In the genomic region with DNA sequence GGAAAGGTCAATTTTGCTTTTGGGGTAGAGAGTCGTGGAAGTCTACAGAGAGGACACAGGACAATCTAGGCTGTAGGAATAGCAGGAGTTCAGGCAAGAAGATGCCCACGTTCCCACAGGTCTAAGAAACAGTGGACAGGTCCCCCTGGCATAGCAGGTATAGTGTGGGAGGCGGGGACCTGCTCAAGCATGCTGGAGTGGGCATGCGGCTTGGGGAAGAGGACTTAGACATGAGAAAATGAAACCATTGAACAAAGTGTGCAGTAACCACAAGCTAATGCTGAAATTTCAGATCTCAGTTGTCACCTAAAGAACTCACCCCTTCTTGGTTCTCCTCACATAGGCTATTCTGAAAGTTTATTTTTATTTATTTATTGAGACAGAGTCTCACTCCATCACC, we compare ENCODE assay signal across 15 cellular contexts.
DNase-seq lines count a peak whose midpoint lies in the region; ATAC-seq and TF ChIP-seq lines count a peak whose summit lies in the region.
"Had no signal": no experiment of that assay in that cellular context is flagged by ENCODE, and none has a peak within 500 bp of the region (broad histone marks: within the 10 kb centered on the region; RNA-seq: fewer than 3 reads in every experiment).

No MANE protein-coding gene starts in this region.

- ATAC-seq in GM18505 (IDR thresholded peaks at IDR 0.05; ENCODE audit: unreplicated experiment) (peak; percentile 77), HG02938 (IDR thresholded peaks at IDR 0.05; ENCODE audit: unreplicated experiment) (peak; percentile 64), IMR-90 (ENCODE audit: low read depth) (no peak)
- ATAC-seq: stimulated activated effector memory CD8-positive, alpha-beta T cell treated with anti-CD3 and anti-CD28 coated beads, Interleukin-12 subunit alpha, Interleukin-12 subunit beta, amount 100 ng/mL, for 72 hours had no signal

- no peak overlapping the region for H3K27ac Mint-ChIP-seq in Caco-2 (ENCODE audit: unreplicated experiment)
- H3K27ac Mint-ChIP-seq: activated CD4-positive, alpha-beta T cell treated with anti-CD3 and anti-CD28 coated beads, Interleukin-2, amount 10 ng/mL, durations not matched to agents 7 days and 5 days; B cell; neural progenitor cell; stimulated activated effector memory CD8-positive, alpha-beta T cell treated with anti-CD3 and anti-CD28 coated beads, Interleukin-12 subunit alpha, Interleukin-12 subunit beta, amount 100 ng/mL, for 72 hours had no signal

- peak overlapping the region; percentile 68 for H2AFZ ChIP-seq in IMR-90 (replicated peaks; ENCODE audit: low read length, poor library complexity)
- H2AFZ ChIP-seq: neural progenitor cell had no signal

- peak overlapping the region; percentile 38 for H3K18ac ChIP-seq in IMR-90 (ENCODE audit: low read depth, low read length)

- WGBS in IMR-90 (ENCODE audit: extremely low coverage in 2 of 2, insufficient read length in 1 of 2), 2 experiments = 100% methylated on average over 1 of the region's 4 CpGs; no CpG with 5 or more reads in 1 of the 2 experiments

- H3K27ac ChIP-seq in IMR-90 (ENCODE audit: insufficient read depth, low read length) = no peak overlapping the region

- no peaks in the 10 kb centered on the region for H3K9me3 Mint-ChIP-seq in Caco-2 (ENCODE audit: unreplicated experiment)
- H3K9me3 Mint-ChIP-seq: activated CD4-positive, alpha-beta T cell treated with anti-CD3 and anti-CD28 coated beads, Interleukin-2, amount 10 ng/mL, durations not matched to agents 7 days and 5 days; stimulated activated effector memory CD8-positive, alpha-beta T cell treated with anti-CD3 and anti-CD28 coated beads, Interleukin-12 subunit alpha, Interleukin-12 subunit beta, amount 100 ng/mL, for 72 hours had no signal

- no peaks in the 10 kb centered on the region for H4K20me1 ChIP-seq in IMR-90 (ENCODE audit: insufficient read depth, low read length)

- peak overlapping the region in 1 of 2 experiments; percentile 88; a peak in 3 of 4 replicates for H4K8ac ChIP-seq in IMR-90 (ENCODE audit: low read depth in 2 of 2, low read length in 2 of 2)

- H3K79me1 ChIP-seq in IMR-90 (ENCODE audit: low read depth in 1 of 2, low read length in 2 of 2) = no peaks in the 10 kb centered on the region

- H2AK5ac ChIP-seq in IMR-90 (ENCODE audit: low read depth, low read length) = peak overlapping the region; percentile 98

- no peaks in the 10 kb centered on the region for H3K4me1 Mint-ChIP-seq in Caco-2 (ENCODE audit: low read depth, unreplicated experiment)
- H3K4me1 Mint-ChIP-seq: activated CD4-positive, alpha-beta T cell treated with anti-CD3 and anti-CD28 coated beads, Interleukin-2, amount 10 ng/mL, durations not matched to agents 7 days and 5 days; B cell; stimulated activated effector memory CD8-positive, alpha-beta T cell treated with anti-CD3 and anti-CD28 coated beads, Interleukin-12 subunit alpha, Interleukin-12 subunit beta, amount 100 ng/mL, for 72 hours had no signal

- H3K4me3 ChIP-seq in IMR-90 (ENCODE audit: insufficient read depth, low read depth, low read length) = no peak overlapping the region
- H3K4me3 ChIP-seq in Caco-2 (ENCODE audit: low read depth, low read length) = no peak overlapping the region
- H3K4me3 ChIP-seq: neural progenitor cell had no signal

- dilution Hi-C loops in IMR-90 (cut with HindIII; ENCODE audit: low sequenced_read_pairs, unreplicated experiment) = no loop called here

- no peak overlapping the region; the same call in 1 of the 2 replicates for H4K5ac ChIP-seq in IMR-90 (ENCODE audit: low read depth, low read length)

- H3K27me3 ChIP-seq in IMR-90 (ENCODE audit: control insufficient read depth, insufficient read depth, low read length) = no peaks in the 10 kb centered on the region
- H3K27me3 ChIP-seq in Caco-2 (replicated peaks; ENCODE audit: control insufficient read depth, insufficient read depth, low read length) = no peaks in the 10 kb centered on the region; the same call in 1 of the 2 replicates
- H3K27me3 ChIP-seq: neural progenitor cell had no signal

- no peaks in the 10 kb centered on the region for H3K27me3 Mint-ChIP-seq in Caco-2 (ENCODE audit: insufficient read depth, unreplicated experiment)

- no peak for TF ChIP-seq CTCF in GM20000 (IDR thresholded peaks at IDR 0.05; ENCODE audit: extremely low read depth, missing control alignments)
- no peak for TF ChIP-seq CTCF in IMR-90 (conservative IDR thresholded peaks at IDR 0.05; ENCODE audit: low read depth, low read length)
- no peak for TF ChIP-seq CTCF in Caco-2 (IDR thresholded peaks at IDR 0.05; ENCODE audit: insufficient read depth in 1 of 2, low read depth in 1 of 2, low read length in 1 of 2, severe bottlenecking in 1 of 2, unreplicated experiment in 1 of 2)

- H3K36me3 Mint-ChIP-seq in Caco-2 (ENCODE audit: insufficient read depth, unreplicated experiment) = no peaks in the 10 kb centered on the region
- H3K36me3 Mint-ChIP-seq: neural progenitor cell; stimulated activated effector memory CD8-positive, alpha-beta T cell treated with anti-CD3 and anti-CD28 coated beads, Interleukin-12 subunit alpha, Interleukin-12 subunit beta, amount 100 ng/mL, for 72 hours had no signal

- no peaks in the 10 kb centered on the region for H3K9me3 ChIP-seq in IMR-90 (ENCODE audit: control insufficient read depth, insufficient read depth, low read length)
- H3K9me3 ChIP-seq in Caco-2 = no peaks in the 10 kb centered on the region

- H3K4ac ChIP-seq in IMR-90 (ENCODE audit: low read depth, low read length) = peak overlapping the region; percentile 97

- peak overlapping the region; percentile 100 for H2BK15ac ChIP-seq in IMR-90 (ENCODE audit: low read depth, low read length)

- H3K4me2 ChIP-seq in IMR-90 (ENCODE audit: low read depth, low read length) = no peak overlapping the region
- H3K4me2 ChIP-seq: neural progenitor cell had no signal

- CTCF ChIA-PET in IMR-90 (lab: Yijun Ruan, JAX) (no interaction called here), Caco-2 (lab: Charles Lee) (no interaction called here)

- intact Hi-C loops in IMR-90 (cut with micrococcal nuclease) = no loop called here
- intact Hi-C loops in Caco-2 (cut with micrococcal nuclease; ENCODE audit: unreplicated experiment) = no loop called here

- peak; percentile 50 for DNase-seq in GM20000 (ENCODE audit: low spot score)
- DNase-seq in IMR-90 = no peak
- no peak for DNase-seq in NCI-H1048 (lab: John Stamatoyannopoulos, UW)
- DNase-seq in Caco-2 = no peak
- no peak for DNase-seq in T-helper 1 cell
- DNase-seq in DMS153 (lab: John Stamatoyannopoulos, UW) = no peak
- DNase-seq: activated CD4-positive, alpha-beta T cell treated with anti-CD3 and anti-CD28 coated beads, Interleukin-2, amount 10 ng/mL, durations not matched to agents 7 days and 5 days; activated naive CD4-positive, alpha-beta T cell; GF-D8; NCI-H774 had no signal

- peak overlapping the region; percentile 45 for H2BK5ac ChIP-seq in IMR-90 (ENCODE audit: low read depth, low read length, poor library complexity, severe bottlenecking)

- H3K4me1 ChIP-seq in IMR-90 (ENCODE audit: control insufficient read depth, insufficient read depth, low read length) (peaks cover 10% of the 10 kb centered on the region), Caco-2 (no peaks in the 10 kb centered on the region)

- H4K91ac ChIP-seq in IMR-90 (ENCODE audit: insufficient read depth, low read depth, low read length) = peak overlapping the region; percentile 82

- BruUV-seq in IMR-90 (replicated peaks; lab: Mats Ljungman, UMichigan) (no TSS peak), Caco-2 (replicated peaks; lab: Mats Ljungman, UMichigan) (no TSS peak)

- POLR2A ChIA-PET in IMR-90 (lab: Charles Lee; ENCODE audit: unreplicated experiment) = no interaction called here
- POLR2A ChIA-PET in Caco-2 (lab: Charles Lee) = no interaction called here

- in situ Hi-C loops in IMR-90 (cut with MboI; ENCODE audit: low sequenced_read_pairs) = no loop called here

- H3K9ac ChIP-seq in IMR-90 (ENCODE audit: low read depth, low read length) = no peak overlapping the region
- H3K9ac ChIP-seq: neural progenitor cell had no signal

- no peak overlapping the region; the same call in 1 of the 2 replicates for H3K56ac ChIP-seq in IMR-90 (ENCODE audit: extremely low read depth, insufficient read depth, low read length)

- H2AK9ac ChIP-seq in IMR-90 (replicated peaks; ENCODE audit: low read depth, low read length, poor library complexity) = peak overlapping the region; percentile 10

- no peak for TF ChIP-seq POLR2A in GM18505 (IDR thresholded peaks at IDR 0.05; ENCODE audit: borderline replicate concordance, extremely low read depth, insufficient read depth, insufficient read length)
- TF ChIP-seq POLR2A in IMR-90 (IDR thresholded peaks at IDR 0.05; ENCODE audit: low read depth, low read length) = no peak

- H3K9me1 ChIP-seq in IMR-90 (ENCODE audit: insufficient read depth, low read length) = peaks cover 9% of the 10 kb centered on the region

- peak overlapping the region; percentile 92 for H2BK120ac ChIP-seq in IMR-90 (ENCODE audit: low read depth, low read length)

- H2BK20ac ChIP-seq in IMR-90 (ENCODE audit: low read depth, low read length) = peak overlapping the region; percentile 99

- H3K23ac ChIP-seq in IMR-90 (ENCODE audit: low read depth, low read length) = peak overlapping the region; percentile 76

- H3K36me3 ChIP-seq in IMR-90 (ENCODE audit: control insufficient read depth, insufficient read depth, low read length) (no peaks in the 10 kb centered on the region; the same call in 1 of the 2 replicates), Caco-2 (ENCODE audit: control insufficient read depth, insufficient read depth, low read length) (no peaks in the 10 kb centered on the region)
- H3K36me3 ChIP-seq: neural progenitor cell had no signal

- no peak for TF ChIP-seq RAD21 in IMR-90 (IDR thresholded peaks at IDR 0.05; ENCODE audit: low read length)

- no peak overlapping the region for H3K4me3 Mint-ChIP-seq in Caco-2 (ENCODE audit: unreplicated experiment)
- H3K4me3 Mint-ChIP-seq: activated CD4-positive, alpha-beta T cell treated with anti-CD3 and anti-CD28 coated beads, Interleukin-2, amount 10 ng/mL, durations not matched to agents 7 days and 5 days; B cell; neural progenitor cell; stimulated activated effector memory CD8-positive, alpha-beta T cell treated with anti-CD3 and anti-CD28 coated beads, Interleukin-12 subunit alpha, Interleukin-12 subunit beta, amount 100 ng/mL, for 72 hours had no signal

- peak overlapping the region; percentile 97 for H3K14ac ChIP-seq in IMR-90 (replicated peaks; ENCODE audit: low read depth, low read length)

TF ChIP-seq in IMR-90, 13 proteins besides CTCF, POLR2A, EP300 and RAD21:
- TF ChIP-seq CHD1 (IDR thresholded peaks at IDR 0.05; ENCODE audit: low read depth, low read length) = no peak
- no peak for TF ChIP-seq FOS (IDR thresholded peaks at IDR 0.05; ENCODE audit: low read depth, low read length)
- TF ChIP-seq, protein P1, sequence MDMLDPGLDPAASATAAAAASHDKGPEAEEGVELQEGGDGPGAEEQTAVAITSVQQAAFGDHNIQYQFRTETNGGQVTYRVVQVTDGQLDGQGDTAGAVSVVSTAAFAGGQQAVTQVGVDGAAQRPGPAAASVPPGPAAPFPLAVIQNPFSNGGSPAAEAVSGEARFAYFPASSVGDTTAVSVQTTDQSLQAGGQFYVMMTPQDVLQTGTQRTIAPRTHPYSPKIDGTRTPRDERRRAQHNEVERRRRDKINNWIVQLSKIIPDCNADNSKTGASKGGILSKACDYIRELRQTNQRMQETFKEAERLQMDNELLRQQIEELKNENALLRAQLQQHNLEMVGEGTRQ (IDR thresholded peaks at IDR 0.05; ENCODE audit: low read depth, low read length) = no peak
- TF ChIP-seq MXI1 (IDR thresholded peaks at IDR 0.05; ENCODE audit: borderline replicate concordance, low read depth, low read length) = no peak
